In genomic region chr1:67880056-67880601, GRCh38 we compare ENCODE assay signal across 8 cellular contexts. TPM values are rescaled to one million over a fixed set of nuclear protein-coding genes. Genes with fewer than 3 reads are reported as not detected.
A peak's percentile ranks its signal among the peaks of the same experiment; 100 is the strongest.
DNase-seq lines count a peak whose midpoint lies in the region; ATAC-seq and TF ChIP-seq lines count a peak whose summit lies in the region.

No MANE protein-coding gene starts in this region.

- DNase-seq in DMS153 (lab: John Stamatoyannopoulos, UW) (peak; percentile 93), NCI-H1436 (lab: John Stamatoyannopoulos, UW) (peak; percentile 79), iris pigment epithelial cell (ENCODE audit: low read depth) (peak; percentile 88), KG1 (lab: John Stamatoyannopoulos, UW) (no peak), endothelial cell (ENCODE audit: low spot score) (no peak)
- no peak for DNase-seq in stimulated activated CD4-positive, alpha-beta T cell treated with anti-CD3 and anti-CD28 coated beads, Interleukin-12 subunit alpha, Interleukin-12 subunit beta, amount 100 ng/mL, for 4 hours

- no peaks in the 10 kb centered on the region for H3K36me3 Mint-ChIP-seq in endothelial cell (ENCODE audit: low read depth, unreplicated experiment)

- TF ChIP-seq CTCF in endothelial cell (IDR thresholded peaks at IDR 0.05; ENCODE audit: unreplicated experiment), result no peak

- H3K27me3 Mint-ChIP-seq in endothelial cell (ENCODE audit: unreplicated experiment), result peaks cover 1% of the 10 kb centered on the region

- no peak overlapping the region for H3K27ac Mint-ChIP-seq in endothelial cell (ENCODE audit: unreplicated experiment)

- no peaks in the 10 kb centered on the region for H3K9me3 Mint-ChIP-seq in endothelial cell (ENCODE audit: unreplicated experiment)

- H3K4me3 Mint-ChIP-seq in endothelial cell (ENCODE audit: unreplicated experiment), result no peak overlapping the region

- H3K4me1 Mint-ChIP-seq in endothelial cell (ENCODE audit: unreplicated experiment), result no peaks in the 10 kb centered on the region

- ATAC-seq in SK-N-SH treated with all-trans-retinoic acid at 6 μM for 48 hours, result peak; percentile 80
- ATAC-seq in HG03025 (IDR thresholded peaks at IDR 0.05; ENCODE audit: low FRiP score, unreplicated experiment), result no peak

TF ChIP-seq in SK-N-SH treated with all-trans-retinoic acid at 6 μM for 48 hours, 23 proteins besides CTCF, POLR2A, EP300 and RAD21:
- 0 out of 2 replicates have a peak, but pooled peaks have one; percentile 36 for TF ChIP-seq ISL1 (CRISPR knock-in tag; IDR thresholded peaks at IDR 0.05)
- TF ChIP-seq TSHZ2 (CRISPR knock-in tag; IDR thresholded peaks at IDR 0.05), result no peak
- TF ChIP-seq TCF4 (CRISPR knock-in tag; IDR thresholded peaks at IDR 0.05; ENCODE audit: borderline replicate concordance), result no peak
- TF ChIP-seq ZC3H10 (CRISPR knock-in tag; IDR thresholded peaks at IDR 0.05), result no peak

RNA-seq across cellular contexts. Expression of gene GNG12, which starts 46.9 kb away (rescaled TPM):
- total RNA-seq in endothelial cell (ENCODE audit: unreplicated experiment), result 26.2 TPM

Comparison
In these comparisons a context has a peak if more than half of its experiments do, and no peak if none do; other contexts are left out.
1. DNase-seq: peak in DMS153 (single experiment), NCI-H1436 (single experiment) and iris pigment epithelial cell (single experiment); none in KG1 (single experiment), stimulated activated CD4-positive, alpha-beta T cell treated with anti-CD3 and anti-CD28 coated beads, Interleukin-12 subunit alpha, Interleukin-12 subunit beta, amount 100 ng/mL, for 4 hours (single experiment) and endothelial cell (single experiment).